Comparison of ENCODE assay signal across 16 cellular contexts in genomic region chr1:108327534-108328462, GRCh38.
DNase-seq lines count a peak whose midpoint lies in the region; ATAC-seq and TF ChIP-seq lines count a peak whose summit lies in the region.
"Had no signal": no experiment of that assay in that cellular context is flagged by ENCODE, and none has a peak within 500 bp of the region (broad histone marks: within the 10 kb centered on the region; RNA-seq: fewer than 3 reads in every experiment).

No MANE protein-coding gene starts in this region.

- peak overlapping the region; percentile 43 for H2AFZ ChIP-seq in IMR-90 (replicated peaks; ENCODE audit: low read length, poor library complexity)

- no peak for TF ChIP-seq RAD21 in IMR-90 (IDR thresholded peaks at IDR 0.05; ENCODE audit: low read length)

- H3K27ac ChIP-seq in IMR-90 (ENCODE audit: insufficient read depth, low read length) = no peak overlapping the region
- H3K27ac ChIP-seq: 22Rv1, esophagus muscularis mucosa, right lobe of liver, testis had no signal

- TF ChIP-seq POLR2A in IMR-90 (IDR thresholded peaks at IDR 0.05; ENCODE audit: low read depth, low read length) = no peak

- no peak overlapping the region for H2BK20ac ChIP-seq in IMR-90 (ENCODE audit: low read depth, low read length)

- H2AK5ac ChIP-seq in IMR-90 (ENCODE audit: low read depth, low read length) = no peak overlapping the region

- no peak overlapping the region for H2BK120ac ChIP-seq in IMR-90 (ENCODE audit: low read depth, low read length)

- no peak overlapping the region for H2BK15ac ChIP-seq in IMR-90 (ENCODE audit: low read depth, low read length)

- H3K4me3 ChIP-seq in IMR-90 (ENCODE audit: insufficient read depth, low read depth, low read length) (no peak overlapping the region), astrocyte of the cerebellum (ENCODE audit: low read depth, low read length) (no peak overlapping the region)
- H3K4me3 ChIP-seq: esophagus muscularis mucosa, mucosa of descending colon, right lobe of liver, testis had no signal

- no peaks in the 10 kb centered on the region for H3K4me1 ChIP-seq in IMR-90 (ENCODE audit: control insufficient read depth, insufficient read depth, low read length)
- H3K4me1 ChIP-seq: esophagus muscularis mucosa, right lobe of liver, testis had no signal

- WGBS in IMR-90 (ENCODE audit: extremely low coverage in 2 of 2, insufficient read length in 1 of 2), 2 experiments = 58% methylated on average over 2 of the region's 4 CpGs; no CpG with 5 or more reads in 1 of the 2 experiments

- H3K36me3 Mint-ChIP-seq in neural crest cell (ENCODE audit: low read depth) = no peaks in the 10 kb centered on the region
- no peaks in the 10 kb centered on the region for H3K36me3 Mint-ChIP-seq in glutamatergic neuron (ENCODE audit: unreplicated experiment)

- ATAC-seq in IMR-90 (ENCODE audit: low read depth) (no peak), HG02759 (IDR thresholded peaks at IDR 0.05; ENCODE audit: unreplicated experiment) (no peak)
- ATAC-seq: mucosa of descending colon had no signal

- no peak overlapping the region for H3K4me2 ChIP-seq in IMR-90 (ENCODE audit: low read depth, low read length)

- H3K9ac ChIP-seq in IMR-90 (ENCODE audit: low read depth, low read length) = no peak overlapping the region

- H4K8ac ChIP-seq in IMR-90 (ENCODE audit: low read depth in 2 of 2, low read length in 2 of 2) = no peak overlapping the region

- DNase-seq in DMS 273 (lab: John Stamatoyannopoulos, UW; ENCODE audit: unreplicated experiment) = peak; percentile 20
- DNase-seq in DMS 273 treated with DMSO at 0.1 percent for 48 hours (lab: John Stamatoyannopoulos, UW) = no peak
- DNase-seq in IMR-90 = no peak
- DNase-seq in astrocyte of the cerebellum (ENCODE audit: low read depth) = no peak
- DNase-seq in neural crest cell (ENCODE audit: low read depth, low spot score) = no peak
- DNase-seq in activated CD4-positive, alpha-beta T cell treated with anti-CD3 and anti-CD28 coated beads, Interleukin-2, amount 50 U/mL, for 48 hours = no peak
- DNase-seq in glutamatergic neuron = no peak
- DNase-seq: activated CD4-positive, alpha-beta T cell treated with anti-CD3 and anti-CD28 coated beads, Interleukin-2, amount 10 ng/mL, durations not matched to agents 24 days and 14 days; central memory CD4-positive, alpha-beta T cell; mucosa of descending colon; NCI-H69; right lobe of liver; testis had no signal

- H2BK5ac ChIP-seq in IMR-90 (ENCODE audit: low read depth, low read length, poor library complexity, severe bottlenecking) = no peak overlapping the region

- peaks cover 4% of the 10 kb centered on the region for H3K27me3 Mint-ChIP-seq in neural crest cell (ENCODE audit: low read depth)
- H3K27me3 Mint-ChIP-seq in glutamatergic neuron (ENCODE audit: unreplicated experiment) = peaks cover 2% of the 10 kb centered on the region

- H3K27ac Mint-ChIP-seq in neural crest cell (ENCODE audit: unreplicated experiment) (no peak overlapping the region), glutamatergic neuron (ENCODE audit: unreplicated experiment) (no peak overlapping the region)
- H3K27ac Mint-ChIP-seq: activated CD4-positive, alpha-beta T cell treated with anti-CD3 and anti-CD28 coated beads, Interleukin-2, amount 10 ng/mL, durations not matched to agents 24 days and 14 days had no signal

- H3K56ac ChIP-seq in IMR-90 (ENCODE audit: extremely low read depth, insufficient read depth, low read length) = no peak overlapping the region

- no peaks in the 10 kb centered on the region for H3K9me3 ChIP-seq in IMR-90 (ENCODE audit: control insufficient read depth, insufficient read depth, low read length)
- H3K9me3 ChIP-seq: esophagus muscularis mucosa, mucosa of descending colon, right lobe of liver, testis had no signal

- in situ Hi-C loops in IMR-90 (cut with MboI; ENCODE audit: low sequenced_read_pairs) (no loop called here), astrocyte of the cerebellum (cut with HindIII; ENCODE audit: low sequenced_read_pairs) (no loop called here)

- dilution Hi-C loops in IMR-90 (cut with HindIII; ENCODE audit: low sequenced_read_pairs, unreplicated experiment) = no loop called here

- H3K9me1 ChIP-seq in IMR-90 (ENCODE audit: insufficient read depth, low read length) = no peaks in the 10 kb centered on the region

- H3K23ac ChIP-seq in IMR-90 (ENCODE audit: low read depth, low read length) = no peak overlapping the region

- H4K20me1 ChIP-seq in IMR-90 (ENCODE audit: insufficient read depth, low read length) = no peaks in the 10 kb centered on the region

- no peak overlapping the region for H4K5ac ChIP-seq in IMR-90 (ENCODE audit: low read depth, low read length)

- no peaks in the 10 kb centered on the region for H3K79me1 ChIP-seq in IMR-90 (ENCODE audit: low read depth in 1 of 2, low read length in 2 of 2)

- no peak for TF ChIP-seq CTCF in IMR-90 (conservative IDR thresholded peaks at IDR 0.05; ENCODE audit: low read depth, low read length)
- peak; percentile 11 for TF ChIP-seq CTCF in astrocyte of the cerebellum (IDR thresholded peaks at IDR 0.05; ENCODE audit: low read depth, low read length, missing control alignments)
- TF ChIP-seq CTCF in neural crest cell (conservative IDR thresholded peaks at IDR 0.05) = peak; percentile 30
- TF ChIP-seq CTCF in glutamatergic neuron (IDR thresholded peaks at IDR 0.05; ENCODE audit: partially characterized antibody, unreplicated experiment) = no peak

- H3K4me1 Mint-ChIP-seq in neural crest cell (no peaks in the 10 kb centered on the region), glutamatergic neuron (ENCODE audit: low read depth, unreplicated experiment) (no peaks in the 10 kb centered on the region)
- H3K4me1 Mint-ChIP-seq: activated CD4-positive, alpha-beta T cell treated with anti-CD3 and anti-CD28 coated beads, Interleukin-2, amount 10 ng/mL, durations not matched to agents 24 days and 14 days had no signal

- no peak overlapping the region for H4K91ac ChIP-seq in IMR-90 (ENCODE audit: insufficient read depth, low read depth, low read length)

- intact Hi-C loops in IMR-90 (cut with micrococcal nuclease) = no loop called here

- H3K4ac ChIP-seq in IMR-90 (ENCODE audit: low read depth, low read length) = no peak overlapping the region

- BruUV-seq in IMR-90 (replicated peaks; lab: Mats Ljungman, UMichigan) = no TSS peak

- H3K9me3 Mint-ChIP-seq in neural crest cell (peaks cover 4% of the 10 kb centered on the region), glutamatergic neuron (ENCODE audit: unreplicated experiment) (peaks cover 2% of the 10 kb centered on the region)

- no peaks in the 10 kb centered on the region for H3K36me3 ChIP-seq in IMR-90 (ENCODE audit: control insufficient read depth, insufficient read depth, low read length)
- H3K36me3 ChIP-seq: esophagus muscularis mucosa, right lobe of liver had no signal

- H3K4me3 Mint-ChIP-seq in neural crest cell = no peak overlapping the region
- H3K4me3 Mint-ChIP-seq in glutamatergic neuron (ENCODE audit: unreplicated experiment) = no peak overlapping the region
- H3K4me3 Mint-ChIP-seq: activated CD4-positive, alpha-beta T cell treated with anti-CD3 and anti-CD28 coated beads, Interleukin-2, amount 10 ng/mL, durations not matched to agents 24 days and 14 days had no signal

- no peaks in the 10 kb centered on the region for H3K27me3 ChIP-seq in IMR-90 (ENCODE audit: control insufficient read depth, insufficient read depth, low read length)
- H3K27me3 ChIP-seq: esophagus muscularis mucosa, right lobe of liver, testis had no signal

- H3K18ac ChIP-seq in IMR-90 (ENCODE audit: low read depth, low read length) = no peak overlapping the region

- POLR2A ChIA-PET in IMR-90 (lab: Charles Lee; ENCODE audit: unreplicated experiment) = no interaction called here

- no peak overlapping the region for H2AK9ac ChIP-seq in IMR-90 (replicated peaks; ENCODE audit: low read depth, low read length, poor library complexity)

- CTCF ChIA-PET in IMR-90 (lab: Yijun Ruan, JAX) = no interaction called here

- no peak overlapping the region for H3K14ac ChIP-seq in IMR-90 (replicated peaks; ENCODE audit: low read depth, low read length)

TF ChIP-seq in IMR-90, 13 proteins besides CTCF, POLR2A, EP300 and RAD21:
- TF ChIP-seq BHLHE40 (IDR thresholded peaks at IDR 0.05; ENCODE audit: low read depth, low read length) = no peak
- TF ChIP-seq SMC3 (IDR thresholded peaks at IDR 0.05; ENCODE audit: low read depth, low read length) = no peak
- no peak for TF ChIP-seq CHD1 (IDR thresholded peaks at IDR 0.05; ENCODE audit: low read depth, low read length)
- TF ChIP-seq RFX5 (IDR thresholded peaks at IDR 0.05; ENCODE audit: low read depth, low read length) = no peak
- no peak for TF ChIP-seq CEBPB (IDR thresholded peaks at IDR 0.05; ENCODE audit: low read depth, low read length)
- no peak for TF ChIP-seq FOS (IDR thresholded peaks at IDR 0.05; ENCODE audit: low read depth, low read length)
- no peak for TF ChIP-seq RCOR1 (IDR thresholded peaks at IDR 0.05; ENCODE audit: insufficient replicate concordance, low read length)
- TF ChIP-seq NFE2L2 (IDR thresholded peaks at IDR 0.05; ENCODE audit: low read depth, low read length) = no peak
- no peak for TF ChIP-seq ELK1 (IDR thresholded peaks at IDR 0.05; ENCODE audit: borderline replicate concordance, low read depth, low read length)
- TF ChIP-seq USF2 (IDR thresholded peaks at IDR 0.05; ENCODE audit: low read depth, low read length) = no peak
TF ChIP-seq in IMR-90: peak in this region for 0.

Comparison
In these comparisons a context has a peak if more than half of its experiments do, and no peak if none do; other contexts are left out.
1. CTCF ChIP-seq: peak in astrocyte of the cerebellum (single experiment) and neural crest cell (single experiment); none in IMR-90 (single experiment) and glutamatergic neuron (single experiment).